Comparison of ENCODE assay signal across 10 cellular contexts in genomic region chr1:220770245-220770913, GRCh38. TPM values are rescaled to one million over a fixed set of nuclear protein-coding genes. Genes with fewer than 3 reads are reported as not detected.
DNase-seq lines count a peak whose midpoint lies in the region; ATAC-seq, FAIRE-seq and TF ChIP-seq lines count a peak whose summit lies in the region.
"Had no signal": no experiment of that assay in that cellular context is flagged by ENCODE, and none has a peak within 500 bp of the region (broad histone marks: within the 10 kb centered on the region; RNA-seq: fewer than 3 reads in every experiment).

No MANE protein-coding gene starts in this region.

- H3K4me3 Mint-ChIP-seq in T-helper 17 cell: no peak overlapping the region
- H3K4me3 Mint-ChIP-seq in activated T-cell treated with anti-CD3 and anti-CD28 coated beads, Interleukin-2, amount 50 U/mL, for 4 hours: no peak overlapping the region
- no peak overlapping the region for H3K4me3 Mint-ChIP-seq in activated T-helper 17 cell treated with anti-CD3 and anti-CD28 coated beads, Interleukin-2, amount 50 U/mL, for 72 hours
- H3K4me3 Mint-ChIP-seq: activated naive CD8-positive, alpha-beta T cell had no signal

- no peaks in the 10 kb centered on the region for H3K36me3 Mint-ChIP-seq in T-helper 17 cell (ENCODE audit: low read depth)
- H3K36me3 Mint-ChIP-seq in activated T-cell treated with anti-CD3 and anti-CD28 coated beads, Interleukin-2, amount 50 U/mL, for 4 hours (ENCODE audit: insufficient read depth): no peaks in the 10 kb centered on the region
- no peaks in the 10 kb centered on the region for H3K36me3 Mint-ChIP-seq in activated T-helper 17 cell treated with anti-CD3 and anti-CD28 coated beads, Interleukin-2, amount 50 U/mL, for 72 hours (ENCODE audit: low read depth)
- H3K36me3 Mint-ChIP-seq: activated naive CD8-positive, alpha-beta T cell had no signal

- H3K9me3 Mint-ChIP-seq in activated T-cell treated with anti-CD3 and anti-CD28 coated beads, Interleukin-2, amount 50 U/mL, for 4 hours: no peaks in the 10 kb centered on the region
- no peaks in the 10 kb centered on the region for H3K9me3 Mint-ChIP-seq in activated T-helper 17 cell treated with anti-CD3 and anti-CD28 coated beads, Interleukin-2, amount 50 U/mL, for 72 hours

- no peaks in the 10 kb centered on the region for H3K9me3 ChIP-seq in T-helper 17 cell (ENCODE audit: control insufficient read depth, low read length, poor library complexity, severe bottlenecking)

- peaks cover 25% of the 10 kb centered on the region for H3K27me3 Mint-ChIP-seq in T-helper 17 cell
- peaks cover 7% of the 10 kb centered on the region for H3K27me3 Mint-ChIP-seq in activated T-cell treated with anti-CD3 and anti-CD28 coated beads, Interleukin-2, amount 50 U/mL, for 4 hours (ENCODE audit: low read depth)
- peaks cover 10% of the 10 kb centered on the region for H3K27me3 Mint-ChIP-seq in activated T-helper 17 cell treated with anti-CD3 and anti-CD28 coated beads, Interleukin-2, amount 50 U/mL, for 72 hours

- H3K27ac Mint-ChIP-seq in T-helper 17 cell: no peak overlapping the region
- no peak overlapping the region for H3K27ac Mint-ChIP-seq in activated T-helper 17 cell treated with anti-CD3 and anti-CD28 coated beads, Interleukin-2, amount 50 U/mL, for 72 hours
- H3K27ac Mint-ChIP-seq: activated naive CD8-positive, alpha-beta T cell had no signal

- H3K4me1 Mint-ChIP-seq in T-helper 17 cell: peaks cover 6% of the 10 kb centered on the region
- H3K4me1 Mint-ChIP-seq in activated T-cell treated with anti-CD3 and anti-CD28 coated beads, Interleukin-2, amount 50 U/mL, for 4 hours (ENCODE audit: low read depth): no peaks in the 10 kb centered on the region
- no peaks in the 10 kb centered on the region for H3K4me1 Mint-ChIP-seq in activated T-helper 17 cell treated with anti-CD3 and anti-CD28 coated beads, Interleukin-2, amount 50 U/mL, for 72 hours

- ATAC-seq in GM19455 (IDR thresholded peaks at IDR 0.05; ENCODE audit: unreplicated experiment): peak; percentile 75
- peak; percentile 65 for ATAC-seq in HG02981 (IDR thresholded peaks at IDR 0.05; ENCODE audit: unreplicated experiment)
- ATAC-seq in T-helper 17 cell: peak; percentile 72
- no peak for ATAC-seq in activated T-cell treated with anti-CD3 and anti-CD28 coated beads, Interleukin-2, amount 50 U/mL, for 4 hours
- no peak for ATAC-seq in activated T-helper 17 cell treated with anti-CD3 and anti-CD28 coated beads, Interleukin-2, amount 50 U/mL, for 72 hours (replicated peaks)

- DNase-seq in GM12892 (ENCODE audit: insufficient read length): peak; percentile 29
- no peak for DNase-seq in T-helper 17 cell
- DNase-seq in activated CD4-positive, CD25-positive, alpha-beta regulatory T cell treated with anti-CD3 and anti-CD28 coated beads, Interleukin-2, amount 50 U/mL, for 72 hours: no peak
- DNase-seq in kidney glomerular epithelial cell (lab: John Stamatoyannopoulos, UW): no peak
- no peak for DNase-seq in activated T-cell treated with anti-CD3 and anti-CD28 coated beads, Interleukin-2, amount 50 U/mL, for 4 hours
- DNase-seq: midbrain had no signal

- FAIRE-seq in GM12892 (lab: Jason Lieb, UNC): peak; percentile 97

- TF ChIP-seq POLR2A in GM12892 (IDR thresholded peaks at IDR 0.05; ENCODE audit: low read depth, low read length): peak; percentile 54

RNA-seq across cellular contexts. Expression of gene MTARC1, which starts 16.3 kb away (rescaled TPM):
- 1.7 TPM for polyA plus RNA-seq in GM12892 (2012; ENCODE audit: missing spikeins)
- under 1 TPM in 1 of 2 donors, not detected in 1; 0.75 TPM for total RNA-seq in T-helper 17 cell
- under 1 TPM in 2 of 3 donors, not detected in 1; 0.26 to 0.27 TPM for total RNA-seq in activated T-cell treated with anti-CD3 and anti-CD28 coated beads, Interleukin-2, amount 50 U/mL, for 4 hours
- under 1 TPM in 1 of 2 donors, not detected in 1; 0.11 TPM for total RNA-seq in activated T-helper 17 cell treated with anti-CD3 and anti-CD28 coated beads, Interleukin-2, amount 50 U/mL, for 72 hours

RNA-seq across cellular contexts. Expression of gene MTARC2, which starts 22.3 kb away (rescaled TPM):
- polyA plus RNA-seq in GM12892 (2012; ENCODE audit: missing spikeins): 25.9 TPM
- total RNA-seq in T-helper 17 cell: under 1 TPM in 1 of 2 donors, not detected in 1; 0.72 TPM
- under 1 TPM in 1 of 3 donors, not detected in 2; 0.29 TPM for total RNA-seq in activated T-cell treated with anti-CD3 and anti-CD28 coated beads, Interleukin-2, amount 50 U/mL, for 4 hours
- not detected for total RNA-seq in activated T-helper 17 cell treated with anti-CD3 and anti-CD28 coated beads, Interleukin-2, amount 50 U/mL, for 72 hours

Comparison
In these comparisons a context has a peak if more than half of its experiments do, and no peak if none do; other contexts are left out.
1. ATAC-seq: peak in GM19455 (single experiment), HG02981 (single experiment) and T-helper 17 cell (single experiment); none in activated T-cell treated with anti-CD3 and anti-CD28 coated beads, Interleukin-2, amount 50 U/mL, for 4 hours (0 of 2) and activated T-helper 17 cell treated with anti-CD3 and anti-CD28 coated beads, Interleukin-2, amount 50 U/mL, for 72 hours (single experiment).